In the genomic region with DNA sequence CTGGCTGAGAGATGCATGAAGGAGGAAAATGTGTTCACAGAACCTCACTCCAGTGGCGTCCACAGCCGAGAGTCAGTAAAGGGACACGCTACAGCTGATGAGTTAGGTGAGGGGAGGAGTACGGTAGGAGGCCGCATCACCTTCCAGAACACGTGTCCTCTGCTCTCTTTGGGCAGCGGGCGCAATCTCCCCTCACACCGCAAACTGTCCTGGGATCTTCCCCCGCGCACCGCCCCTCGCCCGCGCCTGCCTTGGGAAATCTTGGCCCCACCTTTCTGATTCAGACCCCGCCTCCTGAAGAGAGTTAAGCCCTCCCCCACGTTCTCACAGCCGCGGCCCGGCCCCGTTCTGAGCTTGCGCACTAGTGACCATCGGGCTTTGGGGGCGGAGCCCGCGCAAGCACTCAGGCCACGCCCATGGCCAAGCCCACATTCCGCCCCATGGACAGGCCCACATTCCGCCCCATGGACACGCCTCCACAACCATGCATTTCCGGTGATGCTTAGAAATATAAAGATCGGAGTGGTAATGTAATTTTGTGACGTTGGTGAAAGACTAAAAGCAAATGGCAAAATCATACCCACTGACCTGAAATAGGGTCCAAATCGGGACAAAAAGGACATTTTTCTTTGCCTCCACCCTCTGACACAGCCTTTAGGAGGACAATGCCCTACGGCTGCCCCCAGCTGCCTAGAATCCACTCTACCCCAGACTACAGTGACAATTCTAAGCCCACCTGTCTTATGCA, we compare ENCODE assay signal across 8 cellular contexts. TPM values are rescaled to one million over a fixed set of nuclear protein-coding genes. Genes with fewer than 3 reads are reported as not detected.
A peak's percentile ranks its signal among the peaks of the same experiment; 100 is the strongest.
DNase-seq lines count a peak whose midpoint lies in the region; ATAC-seq lines count a peak whose summit lies in the region.

No MANE protein-coding gene starts in this region.

- DNase-seq in AG20443 (ENCODE audit: low spot score) (peak; percentile 96), NCI-H524 treated with DMSO at 0.1 percent for 48 hours (lab: John Stamatoyannopoulos, UW) (peak; percentile 72), dedifferentiated amniotic fluid mesenchymal stem cell (ENCODE audit: extremely low spot score) (peak; percentile 85), left lobe of liver (ENCODE audit: low spot score) (peak; percentile 87)
- DNase-seq in activated CD4-positive, alpha-beta T cell treated with anti-CD3 and anti-CD28 coated beads, Interleukin-2, amount 50 U/mL, for 1 hour: peak; percentile 82
- peak; percentile 88 for DNase-seq in stimulated activated CD4-positive, alpha-beta T cell treated with anti-CD3 and anti-CD28 coated beads, Interleukin-1b, Interleukin-23, amount 100 ng/mL, for 48 hours

- ATAC-seq in GM19324 (IDR thresholded peaks at IDR 0.05; ENCODE audit: low FRiP score, unreplicated experiment) (peak; percentile 89), HG03457 (IDR thresholded peaks at IDR 0.05; ENCODE audit: unreplicated experiment) (peak; percentile 88), left lobe of liver (peak; percentile 99)

RNA-seq across cellular contexts. Expression of a gene that starts 13.3 kb away (rescaled TPM):
- 0.33 TPM for total RNA-seq in left lobe of liver

RNA-seq across cellular contexts. Expression of a gene that starts 18.3 kb away (rescaled TPM):
- 0.93 TPM for total RNA-seq in left lobe of liver

RNA-seq across cellular contexts. Expression of a gene that starts 28.1 kb away (rescaled TPM):
- total RNA-seq in left lobe of liver: 28.2 TPM

RNA-seq across cellular contexts. Expression of a gene that starts 47.9 kb away (rescaled TPM):
- total RNA-seq in left lobe of liver: 10.9 TPM

Comparison
In these comparisons a context has a peak if more than half of its experiments do, and no peak if none do; other contexts are left out.
1. Peak in every context shown above with its lines: DNase-seq and ATAC-seq.